17 cellular contexts compared by ENCODE assay signal in the genomic region with DNA sequence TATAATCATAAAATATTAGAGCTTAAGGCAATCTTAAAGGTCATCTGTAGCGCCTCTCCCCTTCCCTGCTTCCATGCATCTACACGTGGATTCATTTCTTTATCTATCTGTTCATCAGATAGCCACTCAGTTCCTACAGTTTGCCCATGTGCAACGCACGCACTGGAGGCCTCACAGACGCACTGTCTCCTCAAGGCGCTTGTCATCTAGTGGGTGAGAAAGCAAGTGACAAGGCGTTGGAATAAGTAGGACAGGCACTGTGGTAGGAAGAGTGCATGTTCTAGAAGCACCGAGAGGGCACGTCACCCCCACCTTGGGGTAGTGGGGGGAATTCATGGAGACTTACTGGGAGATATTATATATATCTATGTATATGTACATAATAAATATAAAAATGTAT. TPM values are rescaled to one million over a fixed set of nuclear protein-coding genes. Genes with fewer than 3 reads are reported as not detected.
DNase-seq lines count a peak whose midpoint lies in the region; ATAC-seq and TF ChIP-seq lines count a peak whose summit lies in the region.
"Had no signal": no experiment of that assay in that cellular context is flagged by ENCODE, and none has a peak within 500 bp of the region (broad histone marks: within the 10 kb centered on the region; RNA-seq: fewer than 3 reads in every experiment).

No MANE protein-coding gene starts in this region.

- H3K4me1 ChIP-seq in ES-I3 (ENCODE audit: insufficient read depth, low read length) (peaks cover 19% of the 10 kb centered on the region), RWPE2 (ENCODE audit: insufficient read depth, poor library complexity, severe bottlenecking) (no peaks in the 10 kb centered on the region), smooth muscle cell (ENCODE audit: low read depth) (peaks cover 9% of the 10 kb centered on the region)
- H3K4me1 ChIP-seq: colonic mucosa had no signal

- peaks cover 4% of the 10 kb centered on the region for H3K27me3 ChIP-seq in RWPE2 (ENCODE audit: insufficient read depth, poor library complexity, severe bottlenecking)
- no peaks in the 10 kb centered on the region for H3K27me3 ChIP-seq in smooth muscle cell (ENCODE audit: low read depth)
- H3K27me3 ChIP-seq: colonic mucosa had no signal

- H3K27ac ChIP-seq in RWPE2 (ENCODE audit: poor library complexity, severe bottlenecking): no peak overlapping the region
- peak overlapping the region; percentile 57 for H3K27ac ChIP-seq in smooth muscle cell (ENCODE audit: low read depth)
- H3K27ac ChIP-seq: colonic mucosa had no signal

- H2AFZ ChIP-seq in smooth muscle cell (ENCODE audit: low read depth): no peak overlapping the region

- ATAC-seq in RWPE2 (ENCODE audit: low read depth): no peak
- ATAC-seq in GM19351 (IDR thresholded peaks at IDR 0.05; ENCODE audit: unreplicated experiment): no peak
- ATAC-seq: GM12878; naive thymus-derived CD8-positive, alpha-beta T cell; stimulated activated naive CD8-positive, alpha-beta T cell treated with anti-CD3 and anti-CD28 coated beads, Interleukin-15, amount 100 ng/mL, for 72 hours had no signal

- H3K79me2 ChIP-seq in smooth muscle cell (ENCODE audit: low read depth): no peaks in the 10 kb centered on the region

- no peak overlapping the region for H3K4me3 ChIP-seq in RWPE2 (ENCODE audit: severe bottlenecking)
- no peak overlapping the region for H3K4me3 ChIP-seq in smooth muscle cell
- H3K4me3 ChIP-seq: colonic mucosa, GM12878, lung had no signal

- peak overlapping the region; percentile 62 for H3K4me2 ChIP-seq in smooth muscle cell

- no peaks in the 10 kb centered on the region for H3K9me3 ChIP-seq in ES-I3 (ENCODE audit: control insufficient read depth, insufficient read depth, low read length)
- no peaks in the 10 kb centered on the region for H3K9me3 ChIP-seq in RWPE2 (ENCODE audit: severe bottlenecking)
- H3K9me3 ChIP-seq in smooth muscle cell (replicated peaks; ENCODE audit: low read depth): no peaks in the 10 kb centered on the region
- H3K9me3 ChIP-seq: colonic mucosa had no signal

- peaks cover 9% of the 10 kb centered on the region for H3F3A ChIP-seq in smooth muscle cell (ENCODE audit: low read depth)

- no peaks in the 10 kb centered on the region for H4K20me1 ChIP-seq in smooth muscle cell (ENCODE audit: low read depth)

- peak; percentile 11 for DNase-seq in RWPE2 (ENCODE audit: low spot score)
- peak; percentile 37 for DNase-seq in islet precursor cell
- DNase-seq in smooth muscle cell (lab: John Stamatoyannopoulos, UW; ENCODE audit: unreplicated experiment): no peak
- DNase-seq in cortex of kidney (lab: John Stamatoyannopoulos, UW): no peak
- DNase-seq in C1 segment of cervical spinal cord (lab: John Stamatoyannopoulos, UW): no peak
- no peak for DNase-seq in A172 (ENCODE audit: low spot score)
- DNase-seq: activated B cell treated with CpG ODN at 0.5 μM for 24 hours; GDM1; naive thymus-derived CD8-positive, alpha-beta T cell; NCI-H187; stimulated activated naive CD8-positive, alpha-beta T cell treated with anti-CD3 and anti-CD28 coated beads, Interleukin-15, amount 100 ng/mL, for 72 hours; T-helper 2 cell had no signal

- H3K36me3 ChIP-seq in ES-I3 (ENCODE audit: insufficient read depth, low read length) (no peaks in the 10 kb centered on the region), RWPE2 (ENCODE audit: low read depth) (no peaks in the 10 kb centered on the region), smooth muscle cell (ENCODE audit: low read depth) (no peaks in the 10 kb centered on the region)
- H3K36me3 ChIP-seq: colonic mucosa had no signal

- H3K9ac ChIP-seq in ES-I3 (ENCODE audit: low read depth, low read length) (peak overlapping the region; percentile 35; the same call in 1 of the 2 replicates), smooth muscle cell (ENCODE audit: low read depth) (no peak overlapping the region)

- WGBS in smooth muscle cell (ENCODE audit: low lambda C conversion rate): 80% methylated on average over 9 of the region's 9 CpGs

- TF ChIP-seq CTCF in RWPE2 (IDR thresholded peaks at IDR 0.05; ENCODE audit: poor library complexity, severe bottlenecking): no peak
- TF ChIP-seq CTCF in smooth muscle cell (IDR thresholded peaks at IDR 0.05; ENCODE audit: borderline replicate concordance, insufficient read depth, poor library complexity, severe bottlenecking): no peak

RNA-seq across cellular contexts. Expression of a gene that starts 20.8 kb away (rescaled TPM):
- 75.5 and 91.7 TPM in 2 replicates for total RNA-seq in smooth muscle cell
- polyA plus RNA-seq in smooth muscle cell: 59.3 and 82.9 TPM in 2 replicates
- 43.0 and 47.2 TPM in 2 replicates for total RNA-seq in A172 (2014; rRNA removed; shearing (Covaris generic))

Comparison
In these comparisons a context has a peak if more than half of its experiments do, and no peak if none do; other contexts are left out.
1. DNase-seq: peak in RWPE2 (single experiment) and islet precursor cell (single experiment); none in smooth muscle cell (single experiment), cortex of kidney (single experiment), C1 segment of cervical spinal cord (0 of 14) and A172 (single experiment).